In genomic region chr20:63835031-63835858, GRCh38 we compare ENCODE assay signal across 9 cellular contexts. TPM values are rescaled to one million over a fixed set of nuclear protein-coding genes. Genes with fewer than 3 reads are reported as not detected.
DNase-seq lines count a peak whose midpoint lies in the region; ATAC-seq and TF ChIP-seq lines count a peak whose summit lies in the region.
"Had no signal": no experiment of that assay in that cellular context is flagged by ENCODE, and none has a peak within 500 bp of the region (broad histone marks: within the 10 kb centered on the region; RNA-seq: fewer than 3 reads in every experiment).

No MANE protein-coding gene starts in this region.

- no peak for ATAC-seq in HG02623 (IDR thresholded peaks at IDR 0.05; ENCODE audit: unreplicated experiment)

- H3K4me3 Mint-ChIP-seq in HFFc6 (0 out of 2 replicates have a peak overlapping the region, but pooled peaks have one; percentile 26), endothelial cell (ENCODE audit: unreplicated experiment) (no peak overlapping the region)
- no peak overlapping the region for H3K4me3 Mint-ChIP-seq in activated CD4-positive, alpha-beta memory T cell treated with anti-CD3 and anti-CD28 coated beads, Interleukin-2, amount 10 ng/mL, durations not matched to agents 7 days and 5 days

- POLR2A ChIA-PET in activated CD4-positive, alpha-beta memory T cell treated with anti-CD3 and anti-CD28 coated beads, Interleukin-2, amount 10 ng/mL, durations not matched to agents 7 days and 5 days (lab: Charles Lee) = no interaction called here

- TF ChIP-seq CTCF in HFFc6 (IDR thresholded peaks at IDR 0.05) (no peak), endothelial cell (IDR thresholded peaks at IDR 0.05; ENCODE audit: unreplicated experiment) (no peak)

- H3K9me3 Mint-ChIP-seq in HFFc6 = no peaks in the 10 kb centered on the region
- no peaks in the 10 kb centered on the region for H3K9me3 Mint-ChIP-seq in endothelial cell (ENCODE audit: unreplicated experiment)
- no peaks in the 10 kb centered on the region for H3K9me3 Mint-ChIP-seq in activated CD4-positive, alpha-beta memory T cell treated with anti-CD3 and anti-CD28 coated beads, Interleukin-2, amount 10 ng/mL, durations not matched to agents 7 days and 5 days

- CTCF ChIA-PET in activated CD4-positive, alpha-beta memory T cell treated with anti-CD3 and anti-CD28 coated beads, Interleukin-2, amount 10 ng/mL, durations not matched to agents 7 days and 5 days (lab: Charles Lee) = no interaction called here

- H3K36me3 Mint-ChIP-seq in HFFc6 (ENCODE audit: low read depth) (no peaks in the 10 kb centered on the region), endothelial cell (ENCODE audit: low read depth, unreplicated experiment) (no peaks in the 10 kb centered on the region)
- no peaks in the 10 kb centered on the region for H3K36me3 Mint-ChIP-seq in activated CD4-positive, alpha-beta memory T cell treated with anti-CD3 and anti-CD28 coated beads, Interleukin-2, amount 10 ng/mL, durations not matched to agents 7 days and 5 days (ENCODE audit: low read depth)

- H3K4me1 Mint-ChIP-seq in HFFc6 (ENCODE audit: low read depth) (peaks cover 18% of the 10 kb centered on the region), endothelial cell (ENCODE audit: unreplicated experiment) (peaks cover 3% of the 10 kb centered on the region)
- no peaks in the 10 kb centered on the region for H3K4me1 Mint-ChIP-seq in activated CD4-positive, alpha-beta memory T cell treated with anti-CD3 and anti-CD28 coated beads, Interleukin-2, amount 10 ng/mL, durations not matched to agents 7 days and 5 days

- H3K27ac Mint-ChIP-seq in HFFc6 (peak overlapping the region; percentile 72), endothelial cell (ENCODE audit: unreplicated experiment) (peak overlapping the region; percentile 24)
- H3K27ac Mint-ChIP-seq in activated CD4-positive, alpha-beta memory T cell treated with anti-CD3 and anti-CD28 coated beads, Interleukin-2, amount 10 ng/mL, durations not matched to agents 7 days and 5 days = no peak overlapping the region

- DNase-seq in A172 (ENCODE audit: low spot score) (peak; percentile 100), HFFc6 (peak; percentile 97), RPMI7951 (ENCODE audit: low read depth) (peak; percentile 99), endothelial cell (ENCODE audit: low spot score) (peak; percentile 87), lung microvascular endothelial cell (ENCODE audit: low read depth in 2 of 2) (peak; percentile 88 to 94)
- no peak for DNase-seq in activated CD4-positive, alpha-beta memory T cell treated with anti-CD3 and anti-CD28 coated beads, Interleukin-2, amount 10 ng/mL, durations not matched to agents 7 days and 5 days
- DNase-seq in stimulated activated naive CD4-positive, alpha-beta T cell (lab: John Stamatoyannopoulos, UW) = no peak
- DNase-seq: DND-41 had no signal

- H3K27me3 Mint-ChIP-seq in HFFc6 (ENCODE audit: insufficient read depth) (peaks cover 2% of the 10 kb centered on the region), endothelial cell (ENCODE audit: unreplicated experiment) (peaks cover 5% of the 10 kb centered on the region)
- peaks cover 18% of the 10 kb centered on the region for H3K27me3 Mint-ChIP-seq in activated CD4-positive, alpha-beta memory T cell treated with anti-CD3 and anti-CD28 coated beads, Interleukin-2, amount 10 ng/mL, durations not matched to agents 7 days and 5 days

RNA-seq across cellular contexts. Expression of gene ZBTB46, which starts 4.2 kb away (rescaled TPM):
- 6.8 and 10.3 TPM in 2 replicates for total RNA-seq in A172 (2014; rRNA removed; shearing (Covaris generic))
- total RNA-seq in HFFc6 (2021; fragmentation: NEBNext Ultra II Directional; extraction: Animal tissue kit (Norgen Biotek cat#: 25700)) = 1 to 10 TPM in 2 of 6 experiments, under 1 TPM in 4; 0.38 to 1.1 (median 0.64) TPM
- total RNA-seq in RPMI7951 (2014; rRNA removed; shearing (Covaris generic)) = 3.4 and 5.8 TPM in 2 replicates
- total RNA-seq in endothelial cell (ENCODE audit: unreplicated experiment) = 42.1 TPM
- 37.7 and 46.4 TPM in 2 replicates for total RNA-seq in lung microvascular endothelial cell
- under 1 TPM; 0.53 to 0.65 TPM for total RNA-seq in activated CD4-positive, alpha-beta memory T cell treated with anti-CD3 and anti-CD28 coated beads, Interleukin-2, amount 10 ng/mL, durations not matched to agents 7 days and 5 days

RNA-seq across cellular contexts. Expression of gene ABHD16B, which starts 26.1 kb away (rescaled TPM):
- total RNA-seq in A172 (2014; rRNA removed; shearing (Covaris generic)) = not detected in 2 replicates
- not detected for total RNA-seq in HFFc6 (2021; fragmentation: NEBNext Ultra II Directional; extraction: Animal tissue kit (Norgen Biotek cat#: 25700))
- not detected in 2 replicates for total RNA-seq in RPMI7951 (2014; rRNA removed; shearing (Covaris generic))
- total RNA-seq in endothelial cell (ENCODE audit: unreplicated experiment) = not detected
- total RNA-seq in lung microvascular endothelial cell = not detected in 2 replicates
- total RNA-seq in activated CD4-positive, alpha-beta memory T cell treated with anti-CD3 and anti-CD28 coated beads, Interleukin-2, amount 10 ng/mL, durations not matched to agents 7 days and 5 days = not detected

RNA-seq across cellular contexts. Expression of gene TPD52L2, which starts 29.8 kb away (rescaled TPM):
- total RNA-seq in A172 (2014; rRNA removed; shearing (Covaris generic)) = 149 and 174 TPM in 2 replicates
- 100 to 1,000 TPM; 161 to 196 (median 169) TPM for total RNA-seq in HFFc6 (2021; fragmentation: NEBNext Ultra II Directional; extraction: Animal tissue kit (Norgen Biotek cat#: 25700))
- total RNA-seq in RPMI7951 (2014; rRNA removed; shearing (Covaris generic)) = 137 and 140 TPM in 2 replicates
- total RNA-seq in endothelial cell (ENCODE audit: unreplicated experiment) (85.5 TPM), lung microvascular endothelial cell (96.3 and 113 TPM in 2 replicates)
- 10 to 100 TPM; 48.2 to 48.7 TPM for total RNA-seq in activated CD4-positive, alpha-beta memory T cell treated with anti-CD3 and anti-CD28 coated beads, Interleukin-2, amount 10 ng/mL, durations not matched to agents 7 days and 5 days

RNA-seq across cellular contexts. Expression of gene DNAJC5, which starts 59.7 kb away (rescaled TPM):
- 48.1 and 50.2 TPM in 2 replicates for total RNA-seq in A172 (2014; rRNA removed; shearing (Covaris generic))
- 10 to 100 TPM; 52.0 to 65.8 (median 56.2) TPM for total RNA-seq in HFFc6 (2021; fragmentation: NEBNext Ultra II Directional; extraction: Animal tissue kit (Norgen Biotek cat#: 25700))
- total RNA-seq in RPMI7951 (2014; rRNA removed; shearing (Covaris generic)) = 29.3 and 37.1 TPM in 2 replicates
- 54.4 TPM for total RNA-seq in endothelial cell (ENCODE audit: unreplicated experiment)
- 58.4 and 68.5 TPM in 2 replicates for total RNA-seq in lung microvascular endothelial cell
- 10 to 100 TPM; 58.6 to 59.7 TPM for total RNA-seq in activated CD4-positive, alpha-beta memory T cell treated with anti-CD3 and anti-CD28 coated beads, Interleukin-2, amount 10 ng/mL, durations not matched to agents 7 days and 5 days

Comparison
In these comparisons a context has a peak if more than half of its experiments do, and no peak if none do; other contexts are left out.
1. DNase-seq: peak in A172 (single experiment), HFFc6 (single experiment), RPMI7951 (single experiment), endothelial cell (single experiment) and lung microvascular endothelial cell (2 of 2); none in activated CD4-positive, alpha-beta memory T cell treated with anti-CD3 and anti-CD28 coated beads, Interleukin-2, amount 10 ng/mL, durations not matched to agents 7 days and 5 days (single experiment) and stimulated activated naive CD4-positive, alpha-beta T cell (0 of 6).